14 cellular contexts compared by ENCODE assay signal in genomic region chr6:134229520-134229919, GRCh38.
"Had no signal": no experiment of that assay in that cellular context is flagged by ENCODE, and none has a peak within 500 bp of the region (broad histone marks: within the 10 kb centered on the region; RNA-seq: fewer than 3 reads in every experiment).

No MANE protein-coding gene starts in this region.

- H3K36me3 ChIP-seq: cardiac muscle cell, esophagus squamous epithelium, lower lobe of right lung, tibial nerve, uterus had no signal

- H3K4me3 Mint-ChIP-seq: activated CD4-positive, alpha-beta memory T cell treated with anti-CD3 and anti-CD28 coated beads, Interleukin-2, amount 10 ng/mL, durations not matched to agents 7 days and 5 days; activated CD8-positive, alpha-beta memory T cell treated with anti-CD3 and anti-CD28 coated beads, Interleukin-2, amount 10 ng/mL, durations not matched to agents 7 days and 5 days; activated naive CD8-positive, alpha-beta T cell; effector memory CD8-positive, alpha-beta T cell had no signal

- H3K27ac ChIP-seq: cardiac muscle cell, lower lobe of right lung, tibial nerve, uterus had no signal

- ATAC-seq: activated CD8-positive, alpha-beta memory T cell treated with anti-CD3 and anti-CD28 coated beads, Interleukin-2, amount 10 ng/mL, durations not matched to agents 7 days and 5 days; effector memory CD8-positive, alpha-beta T cell; left colon had no signal

- DNase-seq: activated CD4-positive, alpha-beta memory T cell treated with anti-CD3 and anti-CD28 coated beads, Interleukin-2, amount 10 ng/mL, durations not matched to agents 7 days and 5 days; activated CD4-positive, alpha-beta T cell treated with anti-CD3 and anti-CD28 coated beads for 4 hours; activated CD8-positive, alpha-beta memory T cell treated with anti-CD3 and anti-CD28 coated beads, Interleukin-2, amount 10 ng/mL, durations not matched to agents 7 days and 5 days; amniotic stem cell; effector memory CD8-positive, alpha-beta T cell; esophagus squamous epithelium; left colon; T-helper 2 cell; uterus had no signal

- H3K4me3 ChIP-seq: cardiac muscle cell, esophagus squamous epithelium, lower lobe of right lung, tibial nerve, uterus had no signal

- H3K4me1 Mint-ChIP-seq: activated CD8-positive, alpha-beta memory T cell treated with anti-CD3 and anti-CD28 coated beads, Interleukin-2, amount 10 ng/mL, durations not matched to agents 7 days and 5 days had no signal

- H3K9me3 ChIP-seq: esophagus squamous epithelium, lower lobe of right lung, tibial nerve, uterus had no signal

- H3K4me1 ChIP-seq: lower lobe of right lung, uterus had no signal

- H3K27me3 Mint-ChIP-seq: activated CD4-positive, alpha-beta memory T cell treated with anti-CD3 and anti-CD28 coated beads, Interleukin-2, amount 10 ng/mL, durations not matched to agents 7 days and 5 days; activated CD8-positive, alpha-beta memory T cell treated with anti-CD3 and anti-CD28 coated beads, Interleukin-2, amount 10 ng/mL, durations not matched to agents 7 days and 5 days; activated naive CD8-positive, alpha-beta T cell; effector memory CD8-positive, alpha-beta T cell; progenitor cell of endocrine pancreas had no signal

- H3K36me3 Mint-ChIP-seq: activated CD8-positive, alpha-beta memory T cell treated with anti-CD3 and anti-CD28 coated beads, Interleukin-2, amount 10 ng/mL, durations not matched to agents 7 days and 5 days had no signal

- H3K27ac Mint-ChIP-seq: activated CD4-positive, alpha-beta memory T cell treated with anti-CD3 and anti-CD28 coated beads, Interleukin-2, amount 10 ng/mL, durations not matched to agents 7 days and 5 days; activated CD8-positive, alpha-beta memory T cell treated with anti-CD3 and anti-CD28 coated beads, Interleukin-2, amount 10 ng/mL, durations not matched to agents 7 days and 5 days; effector memory CD8-positive, alpha-beta T cell; progenitor cell of endocrine pancreas had no signal

- H3K9me3 Mint-ChIP-seq: activated CD4-positive, alpha-beta memory T cell treated with anti-CD3 and anti-CD28 coated beads, Interleukin-2, amount 10 ng/mL, durations not matched to agents 7 days and 5 days; effector memory CD8-positive, alpha-beta T cell had no signal

- H3K27me3 ChIP-seq: cardiac muscle cell, esophagus squamous epithelium, tibial nerve, uterus had no signal
